1 cellular context compared by ENCODE assay signal in the genomic region with DNA sequence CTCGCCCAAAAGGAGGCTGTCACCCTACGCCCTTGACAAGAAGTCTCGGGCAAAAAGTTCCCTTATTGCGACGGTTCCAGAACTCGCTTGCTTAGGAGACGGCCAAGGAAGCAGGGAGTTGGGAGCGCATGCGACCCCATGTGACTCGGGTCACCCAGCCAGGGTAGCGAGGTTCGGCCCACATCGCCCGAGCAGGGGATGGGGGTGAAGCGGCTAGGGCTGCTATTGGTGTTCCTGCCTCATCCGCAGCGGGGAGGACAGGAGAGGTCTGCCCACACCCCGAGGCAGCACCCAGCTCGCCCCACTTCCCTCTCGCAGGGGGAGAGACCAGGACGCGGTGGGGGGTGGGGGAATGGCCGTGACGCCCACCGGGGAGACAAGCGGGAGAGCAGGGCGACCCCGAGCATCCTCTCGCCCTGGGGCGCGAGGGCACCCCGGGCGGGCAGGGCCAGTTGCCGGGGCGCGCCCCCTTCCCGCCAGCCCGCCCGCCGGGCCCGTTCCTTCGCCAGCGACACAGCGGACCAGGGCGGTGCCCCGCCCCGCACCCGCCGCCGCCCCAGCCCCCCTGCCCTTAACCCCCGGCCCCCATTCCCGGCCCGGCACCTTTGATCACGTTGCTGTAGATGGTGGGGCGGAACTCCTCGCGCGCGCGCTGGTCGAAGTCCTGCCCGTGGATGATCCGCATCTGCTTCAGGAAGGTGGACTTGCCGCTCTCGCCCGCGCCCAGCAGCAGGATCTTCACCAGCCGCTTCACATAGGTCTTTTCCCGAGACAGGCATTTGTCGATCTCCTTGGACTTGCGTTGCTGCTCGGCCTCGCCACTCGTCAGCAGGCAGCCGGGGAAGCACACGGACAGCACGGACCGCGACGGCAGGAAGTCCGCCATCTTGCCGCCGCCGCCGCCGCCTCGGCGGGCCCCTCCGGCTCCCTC.
TF ChIP-seq lines count a peak whose summit lies in the region.

No MANE protein-coding gene starts in this region.

TF ChIP-seq in GM12878, 131 proteins besides CTCF, POLR2A, EP300 and RAD21 (continued from another document):
- TF ChIP-seq GABPA (IDR thresholded peaks at IDR 0.05; ENCODE audit: low read depth) (no peak), ESRRA (IDR thresholded peaks at IDR 0.05; ENCODE audit: low read length) (no peak), NR2F1 (conservative IDR thresholded peaks at IDR 0.05) (no peak), POU2F2 (IDR thresholded peaks at IDR 0.05; ENCODE audit: borderline replicate concordance, low read depth, low read length) (0 out of 3 replicates have a peak, but pooled peaks have one; percentile 29)
